1 cellular context compared by ENCODE assay signal in genomic region chr20:62151225-62151624, GRCh38.
TF ChIP-seq lines count a peak whose summit lies in the region.

No MANE protein-coding gene starts in this region.

TF ChIP-seq in IMR-90, 13 proteins besides CTCF, POLR2A, EP300 and RAD21:
- TF ChIP-seq RCOR1 (IDR thresholded peaks at IDR 0.05; ENCODE audit: insufficient replicate concordance, low read length) (no peak), NFE2L2 (IDR thresholded peaks at IDR 0.05; ENCODE audit: low read depth, low read length) (no peak), FOS (IDR thresholded peaks at IDR 0.05; ENCODE audit: low read depth, low read length) (no peak), MXI1 (IDR thresholded peaks at IDR 0.05; ENCODE audit: borderline replicate concordance, low read depth, low read length) (no peak), SMC3 (IDR thresholded peaks at IDR 0.05; ENCODE audit: low read depth, low read length) (no peak), USF2 (IDR thresholded peaks at IDR 0.05; ENCODE audit: low read depth, low read length) (no peak), ELK1 (IDR thresholded peaks at IDR 0.05; ENCODE audit: borderline replicate concordance, low read depth, low read length) (no peak), MAFK (IDR thresholded peaks at IDR 0.05; ENCODE audit: low read depth, low read length) (no peak), RFX5 (IDR thresholded peaks at IDR 0.05; ENCODE audit: low read depth, low read length) (no peak), CEBPB (IDR thresholded peaks at IDR 0.05; ENCODE audit: low read depth, low read length) (no peak), MAZ (IDR thresholded peaks at IDR 0.05; ENCODE audit: borderline replicate concordance, low read depth, low read length) (no peak), BHLHE40 (IDR thresholded peaks at IDR 0.05; ENCODE audit: low read depth, low read length) (no peak), CHD1 (IDR thresholded peaks at IDR 0.05; ENCODE audit: low read depth, low read length) (no peak)
